In the genomic region with DNA sequence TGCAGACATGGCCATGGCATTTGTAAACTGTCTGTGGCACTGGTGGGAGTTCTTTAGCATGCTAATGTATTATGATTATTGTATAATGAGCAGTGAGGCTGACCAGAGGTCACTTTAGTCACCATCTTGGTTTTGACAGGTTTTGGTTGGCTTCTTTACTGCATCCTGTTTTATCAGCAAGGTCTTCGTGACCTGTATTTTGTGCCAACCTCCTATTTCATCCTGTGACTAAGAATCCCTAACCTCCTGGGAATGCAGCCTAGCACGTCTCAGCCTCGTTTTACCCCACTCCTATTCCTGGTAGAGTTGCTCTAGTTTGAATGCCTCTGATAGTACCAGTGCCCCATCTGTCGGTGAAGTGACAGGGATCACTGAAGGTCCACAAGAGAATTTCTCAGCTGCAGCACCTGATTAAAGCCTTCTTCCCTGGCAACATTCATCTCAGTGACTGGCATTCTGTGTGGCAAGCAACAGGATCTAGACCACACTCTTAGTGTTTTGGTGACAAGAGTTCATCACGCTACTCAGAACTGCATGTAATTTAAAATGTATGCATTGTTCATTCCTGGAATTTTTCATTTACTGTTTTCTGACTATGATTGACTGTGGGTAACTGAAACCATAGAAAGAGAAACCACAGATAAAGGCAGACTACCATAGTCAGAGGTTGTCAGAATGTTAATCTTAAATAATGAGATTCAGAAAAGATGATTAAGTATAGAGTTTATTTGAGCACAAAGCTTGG, we compare ENCODE assay signal across 20 cellular contexts. TPM values are rescaled to one million over a fixed set of nuclear protein-coding genes. Genes with fewer than 3 reads are reported as not detected.
DNase-seq lines count a peak whose midpoint lies in the region; ATAC-seq and TF ChIP-seq lines count a peak whose summit lies in the region.
"Had no signal": no experiment of that assay in that cellular context is flagged by ENCODE, and none has a peak within 500 bp of the region (broad histone marks: within the 10 kb centered on the region; RNA-seq: fewer than 3 reads in every experiment).

No MANE protein-coding gene starts in this region.

- H3K4me3 ChIP-seq in SJSA1 (no peak overlapping the region), retinal pigment epithelial cell (ENCODE audit: low read length) (no peak overlapping the region)
- H3K4me3 ChIP-seq: A549, GM23248, HAP-1, SJCRH30 had no signal

- peak overlapping the region; percentile 47; the same call in 1 of the 2 replicates for H3K4me3 Mint-ChIP-seq in HFFc6

- no peak for DNase-seq in HFFc6
- DNase-seq in SJSA1 (ENCODE audit: low read depth in 1 of 2, low spot score in 2 of 2) = peak in 1 of 2 experiments; percentile 33
- peak; percentile 31 for DNase-seq in dedifferentiated amniotic fluid mesenchymal stem cell (ENCODE audit: extremely low spot score)
- peak; percentile 9 for DNase-seq in retinal pigment epithelial cell (ENCODE audit: low read depth)
- DNase-seq in islet precursor cell = no peak
- no peak for DNase-seq in activated CD4-positive, alpha-beta T cell treated with anti-CD3 and anti-CD28 coated beads, Interleukin-2, amount 50 U/mL, for 48 hours
- DNase-seq: AML-193, GDM1, KBM-7, NCI-H1417, NCI-H187 treated with DMSO at 0.1 percent for 48 hours, NCI-H345, NCI-H524 treated with DMSO at 0.1 percent for 48 hours, SJCRH30 had no signal

- TF ChIP-seq CTCF in HFFc6 (IDR thresholded peaks at IDR 0.05) (no peak), retinal pigment epithelial cell (conservative IDR thresholded peaks at IDR 0.05; ENCODE audit: low read depth, low read length) (no peak)

- H3K36me3 ChIP-seq in SJSA1 = no peaks in the 10 kb centered on the region
- H3K36me3 ChIP-seq: HAP-1, SJCRH30 had no signal

- H3K9me3 Mint-ChIP-seq in HFFc6 = peaks cover 6% of the 10 kb centered on the region

- H3K27me3 Mint-ChIP-seq in HFFc6 (ENCODE audit: insufficient read depth) = peaks cover 4% of the 10 kb centered on the region

- ATAC-seq in GM21526 (IDR thresholded peaks at IDR 0.05; ENCODE audit: low FRiP score, unreplicated experiment) = no peak
- no peak for ATAC-seq in GM21576 (IDR thresholded peaks at IDR 0.05; ENCODE audit: unreplicated experiment)
- ATAC-seq: A549 had no signal

- no peak overlapping the region for H3K27ac Mint-ChIP-seq in HFFc6

- peak overlapping the region; percentile 27; the same call in 1 of the 2 replicates for H3K27ac ChIP-seq in SJSA1
- H3K27ac ChIP-seq: A549, C4-2B, GM23248, SJCRH30 had no signal

- H3K4me1 ChIP-seq in SJSA1 (replicated peaks) = peaks cover 4% of the 10 kb centered on the region; the same call in 1 of the 2 replicates
- H3K4me1 ChIP-seq: A549, HAP-1, SJCRH30 had no signal

- no peaks in the 10 kb centered on the region for H3K36me3 Mint-ChIP-seq in HFFc6 (ENCODE audit: low read depth)

- H3K4me1 Mint-ChIP-seq in HFFc6 (ENCODE audit: low read depth) = peaks cover 18% of the 10 kb centered on the region

- H3K27me3 ChIP-seq in SJSA1 (replicated peaks) = no peaks in the 10 kb centered on the region; the same call in 1 of the 2 replicates
- H3K27me3 ChIP-seq: SJCRH30 had no signal

- peaks cover 9% of the 10 kb centered on the region for H3K9me3 ChIP-seq in SJSA1 (replicated peaks)
- H3K9me3 ChIP-seq: HAP-1, SJCRH30 had no signal

RNA-seq across cellular contexts. Expression of a gene that starts 43.0 kb away (rescaled TPM):
- 1 to 10 TPM; 2.2 to 3.0 (median 2.5) TPM for total RNA-seq in HFFc6 (2021; fragmentation: NEBNext Ultra II Directional; extraction: Animal tissue kit (Norgen Biotek cat#: 25700))
- 2.1 and 2.6 TPM in 2 replicates for total RNA-seq in SJSA1 (2014; rRNA removed; shearing (Covaris generic))

Comparison
In these comparisons a context has a peak if more than half of its experiments do, and no peak if none do; other contexts are left out.
1. DNase-seq: peak in dedifferentiated amniotic fluid mesenchymal stem cell (single experiment) and retinal pigment epithelial cell (single experiment); none in HFFc6 (single experiment), islet precursor cell (single experiment) and activated CD4-positive, alpha-beta T cell treated with anti-CD3 and anti-CD28 coated beads, Interleukin-2, amount 50 U/mL, for 48 hours (0 of 2).